ENCODE assay signal across 12 cellular contexts in genomic region chr2:80303825-80304521, GRCh38. TPM values are rescaled to one million over a fixed set of nuclear protein-coding genes. Genes with fewer than 3 reads are reported as not detected.
DNase-seq lines count a peak whose midpoint lies in the region; TF ChIP-seq lines count a peak whose summit lies in the region.
"Had no signal": no experiment of that assay in that cellular context is flagged by ENCODE, and none has a peak within 500 bp of the region (broad histone marks: within the 10 kb centered on the region; RNA-seq: fewer than 3 reads in every experiment).

No MANE protein-coding gene starts in this region.

- H3K27me3 ChIP-seq in HUES48 (ENCODE audit: control insufficient read depth, insufficient read depth, low read length) (peaks cover 81% of the 10 kb centered on the region), iPS-20b (ENCODE audit: insufficient read depth, low read length) (peaks cover 90% of the 10 kb centered on the region), skeletal muscle tissue (ENCODE audit: control insufficient read depth in 3 of 3, insufficient read depth in 3 of 3, low read length in 3 of 3) (peaks cover 45 to 60% (median 52%) of the 10 kb centered on the region in 3 donors)
- H3K27me3 ChIP-seq: ovary, SJCRH30 had no signal

- peaks cover 52% of the 10 kb centered on the region for H3K4me1 ChIP-seq in HUES48 (ENCODE audit: control insufficient read depth, insufficient read depth, low read length)
- peaks cover 30% of the 10 kb centered on the region for H3K4me1 ChIP-seq in iPS-20b (ENCODE audit: insufficient read depth, low read length)
- peaks cover 9 to 18% (median 16%) of the 10 kb centered on the region in 3 donors for H3K4me1 ChIP-seq in skeletal muscle tissue (ENCODE audit: control insufficient read depth in 3 of 3, insufficient read depth in 3 of 3, low read length in 3 of 3)
- H3K4me1 ChIP-seq: SJCRH30 had no signal

- no peaks in the 10 kb centered on the region for H3K36me3 Mint-ChIP-seq in activated naive CD8-positive, alpha-beta T cell treated with anti-CD3 and anti-CD28 coated beads for 36 hours

- DNase-seq in astrocyte of the cerebellum (ENCODE audit: low read depth) = no peak
- DNase-seq in activated naive CD8-positive, alpha-beta T cell treated with anti-CD3 and anti-CD28 coated beads for 36 hours = no peak
- DNase-seq in NCI-H510A treated with DMSO at 0.1 percent for 48 hours (lab: John Stamatoyannopoulos, UW) = no peak
- no peak for DNase-seq in SIG-M5 (lab: John Stamatoyannopoulos, UW)
- no peak for DNase-seq in activated CD4-positive, alpha-beta T cell treated with anti-CD3 and anti-CD28 coated beads for 4 hours
- DNase-seq: HFFc6; ovary; SJCRH30; stimulated activated naive CD8-positive, alpha-beta T cell treated with anti-CD3 and anti-CD28 coated beads, Interleukin-15, Interleukin-2, amounts not matched to agents 100 U/mL and 50 U/mL, for 24 hours had no signal

- H3K4me3 Mint-ChIP-seq in activated naive CD8-positive, alpha-beta T cell treated with anti-CD3 and anti-CD28 coated beads for 36 hours = no peak overlapping the region
- H3K4me3 Mint-ChIP-seq: HFFc6 had no signal

- in situ Hi-C loops in astrocyte of the cerebellum (cut with HindIII; ENCODE audit: low sequenced_read_pairs) = no loop called here

- H3K4me1 Mint-ChIP-seq in activated naive CD8-positive, alpha-beta T cell treated with anti-CD3 and anti-CD28 coated beads for 36 hours = peaks cover 1% of the 10 kb centered on the region

- H3K4me3 ChIP-seq in HUES48 (ENCODE audit: low read depth, low read length) (peak overlapping the region; percentile 61), astrocyte of the cerebellum (ENCODE audit: low read depth, low read length) (peak overlapping the region; percentile 37), iPS-20b (ENCODE audit: low read length) (peak overlapping the region; percentile 66), skeletal muscle tissue (ENCODE audit: low read length in 3 of 3) (peak overlapping the region; percentile 49 to 64 (median 51))
- H3K4me3 ChIP-seq: ovary, SJCRH30 had no signal

- H3K27ac ChIP-seq in HUES48 (ENCODE audit: low read depth, low read length) (no peak overlapping the region), iPS-20b (ENCODE audit: low read length) (no peak overlapping the region), skeletal muscle tissue (ENCODE audit: low read depth, low read length) (no peak overlapping the region)
- H3K27ac ChIP-seq: ovary, SJCRH30 had no signal

- H3K9me3 ChIP-seq in HUES48 (ENCODE audit: control insufficient read depth, insufficient read depth, low read length) = no peaks in the 10 kb centered on the region
- no peaks in the 10 kb centered on the region for H3K9me3 ChIP-seq in iPS-20b (ENCODE audit: insufficient read depth, low read depth, low read length)
- H3K9me3 ChIP-seq in skeletal muscle tissue (ENCODE audit: control insufficient read depth in 3 of 3, low read length in 3 of 3) = no peaks in the 10 kb centered on the region
- H3K9me3 ChIP-seq: ovary, SJCRH30 had no signal

- H3K36me3 ChIP-seq in HUES48 (ENCODE audit: control insufficient read depth, insufficient read depth, low read length) (no peaks in the 10 kb centered on the region), iPS-20b (ENCODE audit: insufficient read depth, low read depth, low read length) (no peaks in the 10 kb centered on the region), skeletal muscle tissue (ENCODE audit: control insufficient read depth in 3 of 3, insufficient read depth in 3 of 3, low read length in 3 of 3) (no peaks in the 10 kb centered on the region)
- H3K36me3 ChIP-seq: ovary, SJCRH30 had no signal

- no peaks in the 10 kb centered on the region for H3K9me3 Mint-ChIP-seq in activated naive CD8-positive, alpha-beta T cell treated with anti-CD3 and anti-CD28 coated beads for 36 hours
- H3K9me3 Mint-ChIP-seq: HFFc6 had no signal

- no peak for TF ChIP-seq CTCF in astrocyte of the cerebellum (IDR thresholded peaks at IDR 0.05; ENCODE audit: low read depth, low read length, missing control alignments)

- H3K27me3 Mint-ChIP-seq in activated naive CD8-positive, alpha-beta T cell treated with anti-CD3 and anti-CD28 coated beads for 36 hours = peaks cover 58% of the 10 kb centered on the region

- no peak overlapping the region for H3K27ac Mint-ChIP-seq in activated naive CD8-positive, alpha-beta T cell treated with anti-CD3 and anti-CD28 coated beads for 36 hours
- H3K27ac Mint-ChIP-seq: HFFc6 had no signal

- H3K9ac ChIP-seq in HUES48 (ENCODE audit: low read depth, low read length) (no peak overlapping the region), iPS-20b (ENCODE audit: low read depth, low read length) (no peak overlapping the region), skeletal muscle tissue (ENCODE audit: low read depth in 1 of 3, low read length in 3 of 3) (no peak overlapping the region)

RNA-seq across cellular contexts. Expression of gene LRRTM1, which starts 0.6 kb away (rescaled TPM):
- total RNA-seq in skeletal muscle tissue = under 0.01 TPM
- total RNA-seq in activated naive CD8-positive, alpha-beta T cell treated with anti-CD3 and anti-CD28 coated beads for 36 hours = not detected
- total RNA-seq: HFFc6, SJCRH30 had no signal
